2 cellular contexts compared by ENCODE assay signal in genomic region chr10:116694253-116694926, GRCh38.
A peak's percentile ranks its signal among the peaks of the same experiment; 100 is the strongest.
TF ChIP-seq lines count a peak whose summit lies in the region.

No MANE protein-coding gene starts in this region.

TF ChIP-seq in GM23338, 12 proteins besides CTCF, POLR2A, EP300 and RAD21:
- TF ChIP-seq STAT1 (IDR thresholded peaks at IDR 0.05; ENCODE audit: unreplicated experiment): no peak
- TF ChIP-seq ZNF462 (CRISPR knock-in tag; IDR thresholded peaks at IDR 0.05): peak; percentile 32; the same call in 1 of the 2 replicates
- TF ChIP-seq ETS1 (IDR thresholded peaks at IDR 0.05): no peak

TF ChIP-seq in WTC11, 78 proteins besides CTCF, POLR2A, EP300 and RAD21:
- TF ChIP-seq AFF4 (CRISPR knock-in tag; IDR thresholded peaks at IDR 0.05; ENCODE audit: borderline replicate concordance) (no peak), ZNF423 (CRISPR knock-in tag; IDR thresholded peaks at IDR 0.05) (peak; percentile 78)
